21 cellular contexts compared by ENCODE assay signal in the genomic region with DNA sequence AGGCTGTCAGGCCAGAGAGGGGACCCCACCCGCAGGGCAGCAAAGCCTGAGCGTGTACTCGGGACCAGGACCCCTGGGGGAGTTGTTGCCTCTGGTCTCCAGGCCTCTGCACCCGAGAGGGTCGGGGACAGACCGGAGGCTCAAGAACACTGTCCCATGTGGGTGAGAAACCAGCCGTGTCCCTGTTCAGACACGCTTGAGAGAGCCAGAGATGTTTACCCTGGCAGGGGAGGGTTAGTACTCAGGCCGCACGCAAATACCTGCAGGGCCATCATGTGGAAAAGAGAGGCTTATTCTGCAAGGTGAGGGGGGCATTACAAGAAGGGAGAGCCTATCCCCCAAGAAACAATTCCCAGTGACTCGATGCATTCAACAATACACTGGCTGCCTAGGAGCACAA.
DNase-seq lines count a peak whose midpoint lies in the region; ATAC-seq and TF ChIP-seq lines count a peak whose summit lies in the region.
"Had no signal": no experiment of that assay in that cellular context is flagged by ENCODE, and none has a peak within 500 bp of the region (broad histone marks: within the 10 kb centered on the region; RNA-seq: fewer than 3 reads in every experiment).

No MANE protein-coding gene starts in this region.

- H3K4me2 ChIP-seq in OCI-LY7 (ENCODE audit: low read length), result no peak overlapping the region
- H3K4me2 ChIP-seq: GM23338 had no signal

- intact Hi-C loops in left lung (cut with DNase I), result no loop called here
- intact Hi-C loops in OCI-LY7 (cut with micrococcal nuclease; ENCODE audit: unreplicated experiment), result no loop called here

- no peak overlapping the region for H3K4me3 ChIP-seq in left lung
- no peak overlapping the region for H3K4me3 ChIP-seq in thoracic aorta
- H3K4me3 ChIP-seq in OCI-LY7 (ENCODE audit: low read depth, low read length, poor library complexity, severe bottlenecking), result no peak overlapping the region
- H3K4me3 ChIP-seq: GM12878, GM23338, MG63, SK-N-MC had no signal

- peak; percentile 82 for ATAC-seq in left lung
- ATAC-seq in thoracic aorta (ENCODE audit: insufficient number of reproducible peaks, low FRiP score, low read depth), result no peak
- ATAC-seq: GM12878, GM23338, HepG2 had no signal

- POLR2A ChIA-PET in OCI-LY7 (lab: Charles Lee), result no interaction called here

- no peak overlapping the region for H2AFZ ChIP-seq in OCI-LY7 (ENCODE audit: low read length)
- H2AFZ ChIP-seq: GM23338 had no signal

- H3K36me3 ChIP-seq in left lung, result no peaks in the 10 kb centered on the region
- no peaks in the 10 kb centered on the region for H3K36me3 ChIP-seq in thoracic aorta
- no peaks in the 10 kb centered on the region for H3K36me3 ChIP-seq in OCI-LY7 (ENCODE audit: insufficient read depth, low read length)
- H3K36me3 ChIP-seq: MG63 had no signal

- peak; percentile 88 for DNase-seq in DMS79 (lab: John Stamatoyannopoulos, UW)
- DNase-seq in astrocyte of the hippocampus (ENCODE audit: low read depth, low spot score), result peak; percentile 62
- DNase-seq in left lung, result no peak
- no peak for DNase-seq in thoracic aorta (ENCODE audit: low spot score)
- no peak for DNase-seq in OCI-LY7 (ENCODE audit: low spot score)
- no peak for DNase-seq in NOMO-1 (lab: John Stamatoyannopoulos, UW; ENCODE audit: unreplicated experiment in 2 of 2)
- no peak for DNase-seq in GDM1 (lab: John Stamatoyannopoulos, UW)
- no peak for DNase-seq in EL
- DNase-seq: Calu3; CD4-positive, CD25-positive, alpha-beta regulatory T cell; DMS53; MG63; NCI-H1105; NCI-H1694; NCI-H510A treated with DMSO at 0.1 percent for 48 hours; NCI-H82; Right ventricle myocardium superior had no signal

- no peaks in the 10 kb centered on the region for H4K20me1 ChIP-seq in OCI-LY7 (ENCODE audit: insufficient read depth, low read length)

- H3K27ac ChIP-seq in left lung (no peak overlapping the region), thoracic aorta (peak overlapping the region; percentile 48 to 65), OCI-LY7 (ENCODE audit: low read depth, low read length, poor library complexity, severe bottlenecking) (no peak overlapping the region)
- H3K27ac ChIP-seq: SK-N-MC had no signal

- no peaks in the 10 kb centered on the region for H3K9me3 ChIP-seq in left lung
- H3K9me3 ChIP-seq in thoracic aorta, result no peaks in the 10 kb centered on the region
- H3K9me3 ChIP-seq in OCI-LY7 (ENCODE audit: low read length), result no peaks in the 10 kb centered on the region
- H3K9me3 ChIP-seq: MG63 had no signal

- CTCF ChIA-PET in OCI-LY7 (lab: Charles Lee; ENCODE audit: unreplicated experiment), result no interaction called here

- TF ChIP-seq CTCF in left lung (IDR thresholded peaks at IDR 0.05) (no peak), thoracic aorta (IDR thresholded peaks at IDR 0.05) (no peak), OCI-LY7 (conservative IDR thresholded peaks at IDR 0.05; ENCODE audit: low read length) (no peak)

- H3K27me3 ChIP-seq in left lung (peaks cover 0 to 40% of the 10 kb centered on the region in 2 donors), thoracic aorta (replicated peaks; ENCODE audit: insufficient read depth) (no peaks in the 10 kb centered on the region)
- H3K27me3 ChIP-seq: MG63 had no signal

- no peaks in the 10 kb centered on the region for H3K4me1 ChIP-seq in left lung
- peaks cover 15 to 36% of the 10 kb centered on the region in 2 donors for H3K4me1 ChIP-seq in thoracic aorta (ENCODE audit: control insufficient read depth in 1 of 2, low read depth in 2 of 2)
- H3K4me1 ChIP-seq in OCI-LY7 (ENCODE audit: insufficient read depth, low read length, poor library complexity, severe bottlenecking), result no peaks in the 10 kb centered on the region

- no peaks in the 10 kb centered on the region for H3K79me2 ChIP-seq in OCI-LY7 (ENCODE audit: insufficient read depth, low read depth, low read length)

- H3K9me2 ChIP-seq in OCI-LY7 (ENCODE audit: insufficient read depth, low read length), result no peaks in the 10 kb centered on the region

- BruUV-seq in OCI-LY7 (replicated peaks; lab: Mats Ljungman, UMichigan), result no TSS peak

Comparison
In these comparisons a context has a peak if more than half of its experiments do, and no peak if none do; other contexts are left out.
1. DNase-seq: peak in DMS79 (single experiment) and astrocyte of the hippocampus (single experiment); none in left lung (0 of 2), thoracic aorta (single experiment), OCI-LY7 (single experiment), NOMO-1 (0 of 2), GDM1 (single experiment) and EL (single experiment).
2. H3K27ac ChIP-seq: peak in thoracic aorta (2 of 2); none in left lung (0 of 2) and OCI-LY7 (single experiment).